ENCODE assay signal across 20 cellular contexts in the genomic region with DNA sequence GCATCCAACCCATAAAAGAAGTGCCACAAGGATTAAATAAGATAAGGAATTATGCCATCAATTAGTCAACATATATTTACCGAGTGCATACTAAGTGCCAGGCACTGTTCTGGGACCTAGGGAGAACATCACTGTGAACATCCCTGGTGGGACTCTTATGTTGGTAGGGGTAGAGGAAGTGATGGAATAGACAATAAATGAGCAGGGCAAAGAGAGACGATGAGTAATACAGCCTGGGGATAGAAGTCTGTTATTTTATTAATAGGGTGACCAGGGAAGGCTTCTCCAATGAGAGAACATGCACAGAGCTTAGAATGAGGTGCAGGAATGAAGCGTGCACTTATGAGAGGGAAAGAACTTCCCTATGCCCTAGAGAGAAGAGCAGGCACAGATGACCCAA. TPM values are rescaled to one million over a fixed set of nuclear protein-coding genes. Genes with fewer than 3 reads are reported as not detected.
"Had no signal": no experiment of that assay in that cellular context is flagged by ENCODE, and none has a peak within 500 bp of the region (broad histone marks: within the 10 kb centered on the region; RNA-seq: fewer than 3 reads in every experiment).

No MANE protein-coding gene starts in this region.

- ATAC-seq: left lobe of liver; lower lobe of right lung; naive thymus-derived CD4-positive, alpha-beta T cell; WTC11 had no signal

- H3K9me3 ChIP-seq: adrenal gland, ascending aorta, lower lobe of right lung, spleen, thoracic aorta, vagina had no signal

- DNase-seq: activated CD8-positive, alpha-beta memory T cell treated with anti-CD3 and anti-CD28 coated beads for 24 hours; activated CD8-positive, alpha-beta memory T cell treated with anti-CD3 and anti-CD28 coated beads, Interleukin-2, amount 50 U/mL, for 4 hours; activated naive CD4-positive, alpha-beta T cell; activated T-cell treated with anti-CD3 and anti-CD28 coated beads, Interleukin-2, amount 50 U/mL, for 24 hours; adrenal gland; brain microvascular endothelial cell; kidney; lower lobe of right lung; naive thymus-derived CD4-positive, alpha-beta T cell; retina; spleen; stimulated activated CD4-positive, alpha-beta T cell treated with anti-CD3 and anti-CD28 coated beads, Interleukin-4, amount 100 ng/mL, for 1 hour; stimulated activated naive CD4-positive, alpha-beta T cell treated with Interleukin-2 at 50 U/mL for 16 hours; T-helper 9 cell had no signal

- H3K27ac ChIP-seq: adrenal gland, ascending aorta, brain microvascular endothelial cell, lower lobe of right lung, spleen, thoracic aorta, vagina had no signal

- H3K4me3 ChIP-seq: adrenal gland, ascending aorta, lower lobe of right lung, spleen, thoracic aorta, vagina had no signal

- H3K27me3 ChIP-seq: adrenal gland, ascending aorta, brain microvascular endothelial cell, spleen, vagina had no signal

- H3K36me3 ChIP-seq: adrenal gland, ascending aorta, brain microvascular endothelial cell, lower lobe of right lung, spleen, thoracic aorta, vagina had no signal

- FAIRE-seq: colon, kidney had no signal

RNA-seq across cellular contexts. Expression of a gene that starts 47.4 kb away (rescaled TPM):
- polyA plus RNA-seq: naive thymus-derived CD4-positive, alpha-beta T cell had no signal
